ENCODE assay signal across 8 cellular contexts in genomic region chr1:154878371-154879355, GRCh38. TPM values are rescaled to one million over a fixed set of nuclear protein-coding genes. Genes with fewer than 3 reads are reported as not detected.
DNase-seq lines count a peak whose midpoint lies in the region; ATAC-seq and TF ChIP-seq lines count a peak whose summit lies in the region.

No MANE protein-coding gene starts in this region.

- DNase-seq in D341Med (ENCODE audit: low spot score) (peak; percentile 89), NCI-H510A treated with DMSO at 0.1 percent for 48 hours (lab: John Stamatoyannopoulos, UW) (peak; percentile 55), coronary artery (ENCODE audit: low spot score) (peak; percentile 64), lower leg skin (ENCODE audit: low spot score in 2 of 2) (peak; percentile 71 to 95), OCI-M2 (lab: John Stamatoyannopoulos, UW; ENCODE audit: unreplicated experiment) (no peak)
- DNase-seq in activated CD4-positive, alpha-beta T cell treated with anti-CD3 and anti-CD28 coated beads, Interleukin-2, amount 10 ng/mL, durations not matched to agents 24 days and 14 days: peak; percentile 92
- DNase-seq in stimulated activated CD4-positive, alpha-beta T cell treated with anti-CD3 and anti-CD28 coated beads, TNF-alpha, amount 100 ng/mL, for 48 hours (ENCODE audit: low read depth in 3 of 3): peak; percentile 48 to 63 (median 59)

- H3K9me3 Mint-ChIP-seq in activated CD4-positive, alpha-beta T cell treated with anti-CD3 and anti-CD28 coated beads, Interleukin-2, amount 10 ng/mL, durations not matched to agents 24 days and 14 days: no peaks in the 10 kb centered on the region

- H3K4me3 Mint-ChIP-seq in activated CD4-positive, alpha-beta T cell treated with anti-CD3 and anti-CD28 coated beads, Interleukin-2, amount 10 ng/mL, durations not matched to agents 24 days and 14 days: no peak overlapping the region

- no peak overlapping the region for H3K27ac ChIP-seq in coronary artery

- TF ChIP-seq CTCF in coronary artery (IDR thresholded peaks at IDR 0.05) (peak; percentile 77), lower leg skin (IDR thresholded peaks at IDR 0.05) (peak in 1 of 3 donors; percentile 32)

- H3K27ac Mint-ChIP-seq in activated CD4-positive, alpha-beta T cell treated with anti-CD3 and anti-CD28 coated beads, Interleukin-2, amount 10 ng/mL, durations not matched to agents 24 days and 14 days: no peak overlapping the region

- peaks cover 2% of the 10 kb centered on the region for H3K27me3 Mint-ChIP-seq in activated CD4-positive, alpha-beta T cell treated with anti-CD3 and anti-CD28 coated beads, Interleukin-2, amount 10 ng/mL, durations not matched to agents 24 days and 14 days

- peak; percentile 51 for ATAC-seq in HG02973 (IDR thresholded peaks at IDR 0.05; ENCODE audit: unreplicated experiment)

- H3K36me3 Mint-ChIP-seq in activated CD4-positive, alpha-beta T cell treated with anti-CD3 and anti-CD28 coated beads, Interleukin-2, amount 10 ng/mL, durations not matched to agents 24 days and 14 days (ENCODE audit: low read depth): no peaks in the 10 kb centered on the region

- H3K4me3 ChIP-seq in coronary artery: no peak overlapping the region
- H3K4me3 ChIP-seq in lower leg skin (ENCODE audit: low read depth, poor library complexity, severe bottlenecking): no peak overlapping the region

- TF ChIP-seq POLR2A in lower leg skin (IDR thresholded peaks at IDR 0.05): no peak

- 46 to 52% methylated on average over 30 to 32 of the region's 33 CpGs for WGBS in lower leg skin, 2 donors

- intact Hi-C loops in activated CD4-positive, alpha-beta T cell treated with anti-CD3 and anti-CD28 coated beads, Interleukin-2, amount 10 ng/mL, durations not matched to agents 24 days and 14 days (cut with micrococcal nuclease): loop anchor here (1.0 kb wide), 2 partner anchors 209 to 319 kb away; no protein-coding TSS in a partner anchor
- intact Hi-C loops in lower leg skin (cut with DNase I; ENCODE audit: low total_unique reads): loop anchor here (5.0 to 10.0 kb wide), 2 partner anchors 211 to 314 kb away; partner anchors contain the start of gene CHRNB2

- H3K4me1 Mint-ChIP-seq in activated CD4-positive, alpha-beta T cell treated with anti-CD3 and anti-CD28 coated beads, Interleukin-2, amount 10 ng/mL, durations not matched to agents 24 days and 14 days: peaks cover 8% of the 10 kb centered on the region

RNA-seq across cellular contexts. Expression of gene KCNN3, which starts 8.6 kb away (rescaled TPM):
- 0.35 and 0.54 TPM in 2 replicates for total RNA-seq in activated CD4-positive, alpha-beta T cell treated with anti-CD3 and anti-CD28 coated beads, Interleukin-2, amount 10 ng/mL, durations not matched to agents 24 days and 14 days
- 1 to 10 TPM in 1 of 4 donors, under 1 TPM in 3; 0.13 to 2.1 (median 0.36) TPM for total RNA-seq in lower leg skin

RNA-seq across cellular contexts. Expression of gene PMVK, which starts 57.9 kb away (rescaled TPM):
- total RNA-seq in activated CD4-positive, alpha-beta T cell treated with anti-CD3 and anti-CD28 coated beads, Interleukin-2, amount 10 ng/mL, durations not matched to agents 24 days and 14 days: 47.4 and 47.7 TPM in 2 replicates
- 10 to 100 TPM; 20.6 to 37.0 (median 33.3) TPM for total RNA-seq in lower leg skin
